In genomic region chr15:81500081-81500480, GRCh38 we compare ENCODE assay signal across 8 cellular contexts.
"Had no signal": no experiment of that assay in that cellular context is flagged by ENCODE, and none has a peak within 500 bp of the region (broad histone marks: within the 10 kb centered on the region; RNA-seq: fewer than 3 reads in every experiment).

No MANE protein-coding gene starts in this region.

- ATAC-seq: GM12878 had no signal

- DNase-seq: GDM1, GF-D8 had no signal

- FAIRE-seq: G401.6, GM12878, GM12891, GM12892, GM18507, GM19239 had no signal

- H3K4me3 ChIP-seq: GM12878 had no signal
